Comparison of ENCODE assay signal across 11 cellular contexts in genomic region chr13:60230593-60230992, GRCh38.
DNase-seq lines count a peak whose midpoint lies in the region; ATAC-seq and TF ChIP-seq lines count a peak whose summit lies in the region.
"Had no signal": no experiment of that assay in that cellular context is flagged by ENCODE, and none has a peak within 500 bp of the region (broad histone marks: within the 10 kb centered on the region; RNA-seq: fewer than 3 reads in every experiment).

No MANE protein-coding gene starts in this region.

- H3K36me3 ChIP-seq in KMS-11 (ENCODE audit: insufficient read depth) (no peaks in the 10 kb centered on the region), aorta (ENCODE audit: control insufficient read depth in 1 of 2, insufficient read depth in 2 of 2, low read length in 1 of 2) (no peaks in the 10 kb centered on the region), MG63 (no peaks in the 10 kb centered on the region)

- intact Hi-C loops in aorta (cut with DNase I) = no loop called here
- intact Hi-C loops in lower leg skin (cut with DNase I; ENCODE audit: low total_unique reads) = no loop called here

- no peak overlapping the region; the same call in 1 of the 2 replicates for H3K27ac ChIP-seq in KMS-11
- no peak overlapping the region for H3K27ac ChIP-seq in aorta (ENCODE audit: low read depth in 1 of 2, low read length in 2 of 2)

- no peak overlapping the region for H2AFZ ChIP-seq in KMS-11 (ENCODE audit: low read depth)

- no peak overlapping the region for H3K9ac ChIP-seq in KMS-11

- H3K79me2 ChIP-seq in KMS-11 (ENCODE audit: insufficient read depth, low read depth) = no peaks in the 10 kb centered on the region

- TF ChIP-seq CTCF in GM12865 (IDR thresholded peaks at IDR 0.05; ENCODE audit: insufficient read depth, low read depth, low read length, missing control alignments) = no peak
- no peak for TF ChIP-seq CTCF in KMS-11 (conservative IDR thresholded peaks at IDR 0.05; ENCODE audit: low read depth, low read length)
- no peak for TF ChIP-seq CTCF in lower leg skin (IDR thresholded peaks at IDR 0.05)

- no peaks in the 10 kb centered on the region for H4K20me1 ChIP-seq in KMS-11 (ENCODE audit: insufficient read depth)

- no peaks in the 10 kb centered on the region for H3K27me3 ChIP-seq in KMS-11 (ENCODE audit: insufficient read depth, low read depth)
- no peaks in the 10 kb centered on the region for H3K27me3 ChIP-seq in aorta (ENCODE audit: control insufficient read depth in 1 of 2, insufficient read depth in 2 of 2, low read length in 1 of 2)
- peaks cover 2% of the 10 kb centered on the region; the same call in 1 of the 2 replicates for H3K27me3 ChIP-seq in MG63

- DNase-seq in GM12865 (ENCODE audit: low read depth) (peak; percentile 56), glomerular visceral epithelial cell (ENCODE audit: extremely low spot score) (peak; percentile 33), aorta (no peak), lower leg skin (ENCODE audit: low spot score in 2 of 2) (no peak), MG63 (no peak)
- DNase-seq: activated CD4-positive, alpha-beta T cell treated with anti-CD3 and anti-CD28 coated beads for 48 hours; NCI-H748 treated with DMSO at 0.1 percent for 48 hours; substantia nigra had no signal

- TF ChIP-seq POLR2A in lower leg skin (IDR thresholded peaks at IDR 0.05) = no peak

- peak; percentile 68 for ATAC-seq in GM21786 (IDR thresholded peaks at IDR 0.05; ENCODE audit: unreplicated experiment)
- no peak for ATAC-seq in HG03457 (IDR thresholded peaks at IDR 0.05; ENCODE audit: unreplicated experiment)
- no peak for ATAC-seq in aorta (ENCODE audit: low FRiP score)

- H3K4me1 ChIP-seq in KMS-11 (ENCODE audit: low read depth, poor library complexity, severe bottlenecking) (peaks cover 18% of the 10 kb centered on the region), aorta (ENCODE audit: control insufficient read depth in 1 of 2, insufficient read depth in 2 of 2, low read length in 2 of 2) (no peaks in the 10 kb centered on the region)

- peak overlapping the region; percentile 47 for H3K4me2 ChIP-seq in KMS-11

- H3K9me3 ChIP-seq in aorta (ENCODE audit: control insufficient read depth, low read length) = no peaks in the 10 kb centered on the region
- no peaks in the 10 kb centered on the region for H3K9me3 ChIP-seq in MG63

- WGBS in aorta, 2 donors = 6 to 8% methylated on average over 3 of the region's 3 CpGs
- WGBS in lower leg skin, 2 donors = 27 to 33% methylated on average over 3 of the region's 3 CpGs

- H3K4me3 ChIP-seq in GM12865 (ENCODE audit: low read depth, low read length) (no peak overlapping the region), KMS-11 (IDR thresholded peaks at IDR 0.05; ENCODE audit: insufficient read depth, low read depth, low read length) (no peak overlapping the region), aorta (ENCODE audit: low read length in 2 of 2) (no peak overlapping the region), lower leg skin (ENCODE audit: low read depth, poor library complexity, severe bottlenecking) (no peak overlapping the region), MG63 (no peak overlapping the region)

Comparison
In these comparisons a context has a peak if more than half of its experiments do, and no peak if none do; other contexts are left out.
1. DNase-seq: peak in GM12865 (single experiment) and glomerular visceral epithelial cell (single experiment); none in aorta (0 of 2), lower leg skin (0 of 2) and MG63 (single experiment).